In the genomic region with DNA sequence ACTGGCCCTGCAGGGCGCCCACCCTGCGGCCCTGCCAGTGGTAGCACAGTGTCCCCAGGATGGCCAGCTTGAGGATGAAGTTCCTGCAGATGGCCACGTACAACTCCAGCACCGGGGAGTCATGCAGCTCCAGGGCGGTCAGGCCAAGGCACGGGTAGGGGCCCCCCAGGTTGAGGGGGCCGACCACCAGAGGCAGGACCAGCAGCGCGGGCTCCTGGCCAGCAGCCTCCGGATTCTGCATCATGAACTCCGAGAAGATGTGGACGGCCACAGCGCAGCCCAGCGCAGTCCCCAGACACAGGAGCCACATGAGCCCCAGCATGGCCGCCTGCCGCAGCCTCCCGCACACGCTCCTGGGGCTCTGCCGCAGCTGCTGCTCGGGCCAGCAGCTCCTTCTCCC, we compare ENCODE assay signal across 14 cellular contexts. TPM values are rescaled to one million over a fixed set of nuclear protein-coding genes. Genes with fewer than 3 reads are reported as not detected.
DNase-seq lines count a peak whose midpoint lies in the region; FAIRE-seq and TF ChIP-seq lines count a peak whose summit lies in the region.
"Had no signal": no experiment of that assay in that cellular context is flagged by ENCODE, and none has a peak within 500 bp of the region (broad histone marks: within the 10 kb centered on the region; RNA-seq: fewer than 3 reads in every experiment).

No MANE protein-coding gene starts in this region.

- H2BK5ac ChIP-seq in H1 (ENCODE audit: low read depth, low read length) (no peak overlapping the region), neuronal stem cell (ENCODE audit: low read length) (no peak overlapping the region)

- DNase-seq in H7 (peak; percentile 22), H1 (ENCODE audit: low read depth in 1 of 2, low spot score in 2 of 2) (no peak), neuronal stem cell (ENCODE audit: low spot score) (no peak), COLO829 (ENCODE audit: low spot score) (no peak), NCI-H524 treated with DMSO at 0.1 percent for 48 hours (lab: John Stamatoyannopoulos, UW) (no peak), HPDE6-E6E7 (ENCODE audit: extremely low spot score) (no peak)
- DNase-seq: C1 segment of cervical spinal cord; Caco-2; CD4-positive, alpha-beta memory T cell; DND-41; HFFc6 had no signal

- no peak for TF ChIP-seq CTCF in H1 (IDR thresholded peaks at IDR 0.05; ENCODE audit: control extremely low read depth in 1 of 3, insufficient read depth in 1 of 3, low read depth in 1 of 3, low read length in 3 of 3)

- 97% methylated on average over 17 of the region's 20 CpGs; no CpG with 5 or more reads in 1 of the 2 experiments for WGBS in H1 (ENCODE audit: extremely low coverage in 1 of 2, insufficient coverage in 1 of 2, insufficient read length in 1 of 2, insufficient replicate concordance in 2 of 2, low coverage in 1 of 2, low lambda C conversion rate in 2 of 2, missing lambda C conversion rate in 1 of 2), 2 experiments
- WGBS in neuronal stem cell (ENCODE audit: extremely low coverage in 2 of 2, insufficient read length in 2 of 2, insufficient replicate concordance in 1 of 2), 2 donors, result no CpG with 5 or more reads among the region's 20 CpGs

- no peak overlapping the region for H3K9ac ChIP-seq in H1 (replicated peaks in 1 of 4; ENCODE audit: extremely low read depth in 1 of 4, low read depth in 3 of 4, low read length in 3 of 4)
- H3K9ac ChIP-seq in neuronal stem cell (ENCODE audit: low read depth, low read length, poor library complexity), result no peak overlapping the region

- no peak overlapping the region for H4K5ac ChIP-seq in H1 (ENCODE audit: insufficient read length, low read depth, low read length)

- H4K91ac ChIP-seq in H1 (replicated peaks; ENCODE audit: insufficient read length, low read length) (no peak overlapping the region), neuronal stem cell (ENCODE audit: low read depth, low read length, poor library complexity) (no peak overlapping the region)

- H3K79me1 ChIP-seq in H1 (ENCODE audit: low read depth, low read length), result no peaks in the 10 kb centered on the region
- H3K79me1 ChIP-seq in neuronal stem cell (ENCODE audit: low read depth, low read length), result no peaks in the 10 kb centered on the region

- no peak for TF ChIP-seq POLR2A in H1 (IDR thresholded peaks at IDR 0.05; ENCODE audit: control extremely low read depth in 1 of 2, low read depth in 2 of 2, low read length in 2 of 2)

- H3K27me3 ChIP-seq in H7 (ENCODE audit: control insufficient read depth, insufficient read depth, low read length) (no peaks in the 10 kb centered on the region; the same call in none of the 2 replicates), H1 (replicated peaks in 1 of 4; ENCODE audit: control insufficient read depth in 3 of 4, extremely low read depth in 1 of 4, insufficient read depth in 3 of 4, low read length in 3 of 4) (no peaks in the 10 kb centered on the region), neuronal stem cell (ENCODE audit: control insufficient read depth in 3 of 3, insufficient read depth in 3 of 3, low read depth in 1 of 3, low read length in 3 of 3) (peaks cover 0 to 3% (median 0%) of the 10 kb centered on the region in 3 experiments)

- POLR2A ChIA-PET in H1 (lab: Charles Lee; ENCODE audit: partially characterized antibody), result no interaction called here

- TF ChIP-seq EP300 in H1 (IDR thresholded peaks at IDR 0.05; ENCODE audit: borderline replicate concordance in 1 of 2, low read depth in 2 of 2, low read length in 2 of 2), result no peak

- FAIRE-seq in H1 (lab: Jason Lieb, UNC), result no peak
- FAIRE-seq: G401.6, GM12892 had no signal

- H4K8ac ChIP-seq in H1 (ENCODE audit: extremely low read depth, insufficient read depth, low read length) (peak overlapping the region; percentile 51; the same call in 1 of the 2 replicates), neuronal stem cell (ENCODE audit: low read depth, low read length) (no peak overlapping the region)

- no peak overlapping the region for H2BK20ac ChIP-seq in H1 (ENCODE audit: low read length)

- no peak overlapping the region for H3K4ac ChIP-seq in H1 (replicated peaks; ENCODE audit: insufficient read length, low read depth, low read length)
- no peak overlapping the region for H3K4ac ChIP-seq in neuronal stem cell (ENCODE audit: low read length)

- H2BK12ac ChIP-seq in H1 (ENCODE audit: low read depth, low read length), result no peak overlapping the region
- peak overlapping the region; percentile 3 for H2BK12ac ChIP-seq in neuronal stem cell (ENCODE audit: low read length)

- H3K4me1 ChIP-seq in H1 (replicated peaks in 1 of 4; ENCODE audit: control insufficient read depth in 3 of 4, insufficient read depth in 4 of 4, low read length in 3 of 4), result no peaks in the 10 kb centered on the region; a peak in 1 of 7 replicates
- H3K4me1 ChIP-seq in neuronal stem cell (ENCODE audit: control insufficient read depth in 2 of 2, insufficient read depth in 1 of 2, low read depth in 1 of 2, low read length in 2 of 2), result peaks cover 4 to 7% of the 10 kb centered on the region in 2 donors
- H3K4me1 ChIP-seq: Caco-2, HAP-1 had no signal

- no peak overlapping the region for H3K14ac ChIP-seq in H1 (ENCODE audit: insufficient read length)
- peak overlapping the region; percentile 78 for H3K14ac ChIP-seq in neuronal stem cell (ENCODE audit: low read length)

- H3K56ac ChIP-seq in H1 (replicated peaks; ENCODE audit: insufficient read length, low read depth, low read length), result no peak overlapping the region

- no peaks in the 10 kb centered on the region for H3K23me2 ChIP-seq in H1 (ENCODE audit: low read depth, low read length)

- CTCF ChIA-PET in H1 (lab: Charles Lee; ENCODE audit: partially characterized antibody), result interaction anchor here (0.8 to 2.2 kb wide), 4 partner anchors 25 to 109 kb away, joined by 3 to 8 read pairs (median 4); no protein-coding TSS in a partner anchor

- H3K4me2 ChIP-seq in H1 (ENCODE audit: insufficient read depth in 1 of 2, low read depth in 2 of 2, low read length in 2 of 2) (no peak overlapping the region), neuronal stem cell (ENCODE audit: insufficient read depth, low read length, poor library complexity, severe bottlenecking) (no peak overlapping the region)

- no peak overlapping the region for H3K27ac ChIP-seq in H1 (ENCODE audit: low read depth, low read length)
- no peak overlapping the region for H3K27ac ChIP-seq in neuronal stem cell (replicated peaks; ENCODE audit: low read length)

- H3K4me3 ChIP-seq in H7 (ENCODE audit: insufficient read depth, low read depth, low read length) (no peak overlapping the region), H1 (ENCODE audit: extremely low read depth in 1 of 4, insufficient read depth in 2 of 4, low read depth in 3 of 4, low read length in 4 of 4) (no peak overlapping the region), neuronal stem cell (ENCODE audit: low read length in 2 of 2) (no peak overlapping the region)
- H3K4me3 ChIP-seq: HAP-1 had no signal

- no peak overlapping the region for H2AK5ac ChIP-seq in H1 (ENCODE audit: low read depth, low read length)
- peak overlapping the region; percentile 89 for H2AK5ac ChIP-seq in neuronal stem cell (ENCODE audit: low read depth, low read length)

- H3K79me2 ChIP-seq in H1 (ENCODE audit: control insufficient read depth in 1 of 2, insufficient read depth in 2 of 2, low read length in 2 of 2), result no peaks in the 10 kb centered on the region

- H3K23ac ChIP-seq in H1 (ENCODE audit: insufficient read length), result no peak overlapping the region
- H3K23ac ChIP-seq in neuronal stem cell (ENCODE audit: low read depth, low read length, poor library complexity), result peak overlapping the region; percentile 20

- TF ChIP-seq RAD21 in H1 (IDR thresholded peaks at IDR 0.05 in 1 of 2, conservative IDR thresholded peaks at IDR 0.05 in 1 of 2; ENCODE audit: low read depth in 2 of 2, low read length in 2 of 2), result no peak

- H2AFZ ChIP-seq in H1 (ENCODE audit: low read length) (no peak overlapping the region), neuronal stem cell (ENCODE audit: low read length) (peak overlapping the region; percentile 68)

- H2BK15ac ChIP-seq in H1 (ENCODE audit: low read length) (no peak overlapping the region), neuronal stem cell (ENCODE audit: low read length) (peak overlapping the region; percentile 83)

- H3K36me3 ChIP-seq in H7 (replicated peaks; ENCODE audit: control insufficient read depth, insufficient read depth, low read length) (no peaks in the 10 kb centered on the region), H1 (ENCODE audit: control insufficient read depth in 2 of 4, insufficient read depth in 4 of 4, low read length in 3 of 4) (no peaks in the 10 kb centered on the region), neuronal stem cell (replicated peaks in 1 of 2; ENCODE audit: control insufficient read depth in 2 of 2, insufficient read depth in 2 of 2, low read length in 2 of 2) (no peaks in the 10 kb centered on the region)
- H3K36me3 ChIP-seq: HAP-1 had no signal

- H3K9me3 ChIP-seq in H1 (ENCODE audit: insufficient read depth in 2 of 2, low read depth in 1 of 2, low read length in 1 of 2), result no peaks in the 10 kb centered on the region
- H3K9me3 ChIP-seq in neuronal stem cell (replicated peaks in 1 of 2; ENCODE audit: control insufficient read depth in 2 of 2, insufficient read depth in 1 of 2, low read depth in 1 of 2, low read length in 2 of 2), result no peaks in the 10 kb centered on the region
- H3K9me3 ChIP-seq: Caco-2, HAP-1 had no signal

- H4K20me1 ChIP-seq in H1 (replicated peaks in 1 of 2; ENCODE audit: control insufficient read depth in 1 of 2, insufficient read depth in 2 of 2, low read length in 2 of 2), result no peaks in the 10 kb centered on the region

- no peak overlapping the region for H3K18ac ChIP-seq in H1 (ENCODE audit: extremely low read depth, low read length)
- H3K18ac ChIP-seq in neuronal stem cell (ENCODE audit: low read length), result peak overlapping the region; percentile 55

- H2BK120ac ChIP-seq in H1 (replicated peaks; ENCODE audit: low read depth, low read length), result no peak overlapping the region
- H2BK120ac ChIP-seq in neuronal stem cell (ENCODE audit: low read depth, low read length), result no peak overlapping the region

TF ChIP-seq in H1, 55 proteins besides CTCF, POLR2A, EP300 and RAD21 (continues in another document):
- TF ChIP-seq CTBP2 (IDR thresholded peaks at IDR 0.05; ENCODE audit: borderline replicate concordance, insufficient read depth, insufficient read length, low read length) (no peak), JUN (IDR thresholded peaks at IDR 0.05; ENCODE audit: low read depth, low read length) (no peak), KDM5A (IDR thresholded peaks at IDR 0.05; ENCODE audit: low read length) (no peak)

RNA-seq across cellular contexts. Expression of a gene that starts 41.0 kb away (rescaled TPM):
- total RNA-seq in H7 (2014; rRNA removed; shearing (Covaris generic)), result 30.4 and 33.5 TPM in 2 replicates
- total RNA-seq in H1 (2021; fragmentation: NEBNext Ultra II Directional; extraction: Animal tissue kit (Norgen Biotek cat#: 25700)), result 18.6 and 19.5 TPM in 2 replicates
- 19.0 and 19.5 TPM in 2 replicates for polyA plus RNA-seq in H1 (2011; rRNA removed)
- 18.6 TPM for polyA plus RNA-seq in H1 (2011; cell fraction: cytosol; rRNA removed)
- 22.6 TPM for polyA plus RNA-seq in H1 (2011; cell fraction: nucleus; rRNA removed)
- 20.1 to 23.1 TPM (median 20.9 TPM) in 4 replicates for polyA plus RNA-seq in H1 (2012, experiment 1 of 2)
- polyA plus RNA-seq in H1 (2012, experiment 2 of 2), result 24.4 TPM
- polyA plus RNA-seq in H1 (2013, experiment 1 of 2), result 15.6 TPM
- polyA plus RNA-seq in H1 (2013, experiment 2 of 2), result 15.9 TPM
- 9.5 and 16.8 TPM in 2 replicates for polyA minus RNA-seq in H1 (2011; rRNA and poly(A)+ RNA removed)
- 5.9 TPM for polyA minus RNA-seq in H1 (2011; cell fraction: cytosol; rRNA and poly(A)+ RNA removed)
- polyA minus RNA-seq in H1 (2011; cell fraction: nucleus; rRNA and poly(A)+ RNA removed), result 13.7 TPM
- polyA plus RNA-seq in neuronal stem cell (2013, experiment 1 of 2), result 12.9 TPM
- 13.0 TPM for polyA plus RNA-seq in neuronal stem cell (2013, experiment 2 of 2)
